In genomic region chr17:39921323-39921722, GRCh38 we compare ENCODE assay signal across 10 cellular contexts. TPM values are rescaled to one million over a fixed set of nuclear protein-coding genes. Genes with fewer than 3 reads are reported as not detected.
DNase-seq lines count a peak whose midpoint lies in the region; ATAC-seq and TF ChIP-seq lines count a peak whose summit lies in the region.
"Had no signal": no experiment of that assay in that cellular context is flagged by ENCODE, and none has a peak within 500 bp of the region (broad histone marks: within the 10 kb centered on the region; RNA-seq: fewer than 3 reads in every experiment).

No MANE protein-coding gene starts in this region.

- H3K9ac ChIP-seq in OCI-LY3 (ENCODE audit: low read length) = peak overlapping the region; percentile 41; the same call in 1 of the 2 replicates

- ATAC-seq in Right ventricle myocardium superior (ENCODE audit: poor library complexity) = no peak

- no peak overlapping the region for H2AFZ ChIP-seq in OCI-LY3 (ENCODE audit: low read depth, low read length)

- intact Hi-C loops in Right ventricle myocardium superior (cut with DNase I) = no loop called here

- peaks cover 9% of the 10 kb centered on the region for H3K36me3 Mint-ChIP-seq in activated naive CD4-positive, alpha-beta T cell treated with anti-CD3 and anti-CD28 coated beads, Interleukin-2, amount 50 U/mL, for 24 hours
- peaks cover 13% of the 10 kb centered on the region for H3K36me3 Mint-ChIP-seq in progenitor cell of endocrine pancreas (ENCODE audit: insufficient read depth)
- peaks cover 25% of the 10 kb centered on the region for H3K36me3 Mint-ChIP-seq in mesothelial cell of epicardium
- peaks cover 16% of the 10 kb centered on the region for H3K36me3 Mint-ChIP-seq in endothelial cell (ENCODE audit: low read depth, unreplicated experiment)

- peak overlapping the region; percentile 60 for H3K4me2 ChIP-seq in OCI-LY3 (ENCODE audit: low read length)

- DNase-seq in D341Med (ENCODE audit: low spot score) = peak; percentile 24
- no peak for DNase-seq in progenitor cell of endocrine pancreas (ENCODE audit: low spot score, unreplicated experiment)
- DNase-seq in mesothelial cell of epicardium (ENCODE audit: low spot score in 2 of 2, unreplicated experiment in 2 of 2) = no peak
- DNase-seq in islet precursor cell = no peak
- no peak for DNase-seq in Right ventricle myocardium superior
- no peak for DNase-seq in endothelial cell (ENCODE audit: low spot score)

- no peaks in the 10 kb centered on the region for H3K9me3 ChIP-seq in OCI-LY3 (ENCODE audit: insufficient read depth, low read length)
- H3K9me3 ChIP-seq: neutrophil, tibial nerve had no signal

- H3K4me1 ChIP-seq in OCI-LY3 (ENCODE audit: low read length) = peaks cover 43% of the 10 kb centered on the region

- H3K4me3 ChIP-seq in OCI-LY3 (ENCODE audit: low read length) = no peak overlapping the region
- H3K4me3 ChIP-seq: tibial nerve had no signal

- no peaks in the 10 kb centered on the region for H3K27me3 Mint-ChIP-seq in activated naive CD4-positive, alpha-beta T cell treated with anti-CD3 and anti-CD28 coated beads, Interleukin-2, amount 50 U/mL, for 24 hours
- no peaks in the 10 kb centered on the region for H3K27me3 Mint-ChIP-seq in progenitor cell of endocrine pancreas
- no peaks in the 10 kb centered on the region for H3K27me3 Mint-ChIP-seq in mesothelial cell of epicardium (ENCODE audit: low read depth)
- peaks cover 4% of the 10 kb centered on the region for H3K27me3 Mint-ChIP-seq in endothelial cell (ENCODE audit: unreplicated experiment)

- H3K27ac ChIP-seq in OCI-LY3 (ENCODE audit: low read length) = peak overlapping the region; percentile 68
- H3K27ac ChIP-seq: neutrophil, tibial nerve had no signal

- H3K79me2 ChIP-seq in OCI-LY3 (ENCODE audit: low read length) = peaks cover 19% of the 10 kb centered on the region

- no peak for TF ChIP-seq CTCF in OCI-LY3 (IDR thresholded peaks at IDR 0.05; ENCODE audit: low read depth, low read length)
- TF ChIP-seq CTCF in progenitor cell of endocrine pancreas (IDR thresholded peaks at IDR 0.05; ENCODE audit: unreplicated experiment) = no peak
- no peak for TF ChIP-seq CTCF in mesothelial cell of epicardium (IDR thresholded peaks at IDR 0.05; ENCODE audit: unreplicated experiment)
- TF ChIP-seq CTCF in endothelial cell (IDR thresholded peaks at IDR 0.05; ENCODE audit: unreplicated experiment) = no peak

- H3K27ac Mint-ChIP-seq in activated naive CD4-positive, alpha-beta T cell treated with anti-CD3 and anti-CD28 coated beads, Interleukin-2, amount 50 U/mL, for 24 hours = peak overlapping the region; percentile 95
- H3K27ac Mint-ChIP-seq in progenitor cell of endocrine pancreas (peak overlapping the region; percentile 56), mesothelial cell of epicardium (no peak overlapping the region), endothelial cell (ENCODE audit: unreplicated experiment) (no peak overlapping the region)

- peaks cover 87% of the 10 kb centered on the region for H3K4me1 Mint-ChIP-seq in activated naive CD4-positive, alpha-beta T cell treated with anti-CD3 and anti-CD28 coated beads, Interleukin-2, amount 50 U/mL, for 24 hours
- peaks cover 24% of the 10 kb centered on the region for H3K4me1 Mint-ChIP-seq in progenitor cell of endocrine pancreas (ENCODE audit: low read depth)
- H3K4me1 Mint-ChIP-seq in mesothelial cell of epicardium = peaks cover 22% of the 10 kb centered on the region
- H3K4me1 Mint-ChIP-seq in endothelial cell (ENCODE audit: unreplicated experiment) = peaks cover 21% of the 10 kb centered on the region

- peaks cover 35% of the 10 kb centered on the region for H3K36me3 ChIP-seq in OCI-LY3 (replicated peaks; ENCODE audit: low read depth, low read length)

- H3K27me3 ChIP-seq in OCI-LY3 (ENCODE audit: low read depth, low read length) = no peaks in the 10 kb centered on the region
- H3K27me3 ChIP-seq: neutrophil, tibial nerve had no signal

- no peaks in the 10 kb centered on the region for H3K9me3 Mint-ChIP-seq in activated naive CD4-positive, alpha-beta T cell treated with anti-CD3 and anti-CD28 coated beads, Interleukin-2, amount 50 U/mL, for 24 hours
- H3K9me3 Mint-ChIP-seq in progenitor cell of endocrine pancreas (ENCODE audit: low read depth) = peaks cover 3% of the 10 kb centered on the region
- H3K9me3 Mint-ChIP-seq in mesothelial cell of epicardium = no peaks in the 10 kb centered on the region
- no peaks in the 10 kb centered on the region for H3K9me3 Mint-ChIP-seq in endothelial cell (ENCODE audit: unreplicated experiment)

- peaks cover 14% of the 10 kb centered on the region; the same call in 1 of the 2 replicates for H4K20me1 ChIP-seq in OCI-LY3 (ENCODE audit: insufficient read depth, low read length)

- peak overlapping the region; percentile 67 for H3K4me3 Mint-ChIP-seq in activated naive CD4-positive, alpha-beta T cell treated with anti-CD3 and anti-CD28 coated beads, Interleukin-2, amount 50 U/mL, for 24 hours
- H3K4me3 Mint-ChIP-seq in progenitor cell of endocrine pancreas (ENCODE audit: low read depth) = no peak overlapping the region
- H3K4me3 Mint-ChIP-seq in mesothelial cell of epicardium = no peak overlapping the region
- no peak overlapping the region for H3K4me3 Mint-ChIP-seq in endothelial cell (ENCODE audit: unreplicated experiment)

RNA-seq across cellular contexts. Expression of gene GSDMB, which starts 2.9 kb away (rescaled TPM):
- 25.7 and 25.9 TPM in 2 replicates for total RNA-seq in progenitor cell of endocrine pancreas
- total RNA-seq in mesothelial cell of epicardium = 26.8 to 31.7 TPM (median 28.1 TPM) in 3 replicates
- total RNA-seq in Right ventricle myocardium superior = 1.8 TPM
- total RNA-seq in endothelial cell (ENCODE audit: unreplicated experiment) = 9.0 TPM

RNA-seq across cellular contexts. Expression of gene ORMDL3, which starts 6.1 kb away (rescaled TPM):
- 80.4 and 87.6 TPM in 2 replicates for total RNA-seq in progenitor cell of endocrine pancreas
- total RNA-seq in mesothelial cell of epicardium = 67.1 to 78.3 TPM (median 69.4 TPM) in 3 replicates
- total RNA-seq in Right ventricle myocardium superior = 37.5 TPM
- 49.3 TPM for total RNA-seq in endothelial cell (ENCODE audit: unreplicated experiment)

RNA-seq across cellular contexts. Expression of gene LRRC3C, which starts 6.2 kb away (rescaled TPM):
- total RNA-seq in progenitor cell of endocrine pancreas = not detected in 2 replicates
- not detected in 3 replicates for total RNA-seq in mesothelial cell of epicardium
- not detected for total RNA-seq in Right ventricle myocardium superior
- total RNA-seq in endothelial cell (ENCODE audit: unreplicated experiment) = not detected
- total RNA-seq: tibial nerve had no signal

RNA-seq across cellular contexts. Expression of gene GSDMA, which starts 41.5 kb away (rescaled TPM):
- not detected in 2 replicates for total RNA-seq in progenitor cell of endocrine pancreas
- not detected in 3 replicates for total RNA-seq in mesothelial cell of epicardium
- total RNA-seq in Right ventricle myocardium superior = 0.40 TPM
- not detected for total RNA-seq in endothelial cell (ENCODE audit: unreplicated experiment)

RNA-seq across cellular contexts. Expression of gene ZPBP2, which starts 53.3 kb away (rescaled TPM):
- total RNA-seq in progenitor cell of endocrine pancreas = not detected in 2 replicates
- total RNA-seq in mesothelial cell of epicardium = not detected in 3 replicates
- not detected for total RNA-seq in Right ventricle myocardium superior
- total RNA-seq in endothelial cell (ENCODE audit: unreplicated experiment) = not detected
- total RNA-seq: tibial nerve had no signal

Comparison
In these comparisons a context has a peak if more than half of its experiments do, and no peak if none do; other contexts are left out.
1. H3K27ac Mint-ChIP-seq: peak in activated naive CD4-positive, alpha-beta T cell treated with anti-CD3 and anti-CD28 coated beads, Interleukin-2, amount 50 U/mL, for 24 hours (single experiment) and progenitor cell of endocrine pancreas (single experiment); none in mesothelial cell of epicardium (single experiment) and endothelial cell (single experiment).